8 cellular contexts compared by ENCODE assay signal in the genomic region with DNA sequence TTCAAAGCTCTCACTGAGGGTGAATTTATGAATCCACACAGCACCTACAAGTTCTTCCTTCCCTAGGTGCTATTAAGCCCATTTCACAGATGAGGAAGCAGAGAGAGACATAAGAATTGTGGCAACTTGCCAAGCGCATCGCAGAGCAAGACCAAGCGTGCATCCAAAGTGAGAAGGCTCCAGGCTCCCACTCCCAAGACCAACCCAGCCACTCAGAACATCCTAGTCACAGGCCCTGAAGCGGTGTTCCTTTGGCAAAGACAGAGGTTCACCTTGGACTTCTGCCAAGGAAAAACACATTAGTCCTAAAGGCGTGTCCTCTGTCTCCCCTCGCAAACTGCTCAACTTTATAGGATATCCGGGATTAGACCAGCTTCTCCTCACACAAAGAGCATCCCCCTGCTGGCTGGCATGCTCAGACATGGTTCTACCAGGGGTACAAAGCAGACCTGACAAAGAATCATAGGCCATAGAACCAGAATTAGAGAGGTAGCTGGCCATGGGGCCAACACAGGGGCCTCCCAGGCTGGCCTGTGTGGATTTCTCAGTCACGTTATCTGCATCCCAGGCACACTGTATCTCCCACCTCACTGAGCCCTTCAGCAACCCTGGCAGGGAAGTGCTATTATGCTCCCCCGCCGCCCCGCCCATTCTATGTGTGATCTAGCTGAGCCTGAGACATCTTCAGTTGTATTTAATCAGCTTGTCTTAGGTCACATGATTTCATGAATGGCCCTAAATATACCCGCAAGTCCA.
DNase-seq lines count a peak whose midpoint lies in the region; ATAC-seq and TF ChIP-seq lines count a peak whose summit lies in the region.

No MANE protein-coding gene starts in this region.

- peaks cover 60% of the 10 kb centered on the region for H3K4me1 Mint-ChIP-seq in MCF 10A (ENCODE audit: insufficient read depth, unreplicated experiment)
- H3K4me1 Mint-ChIP-seq in activated CD4-positive, alpha-beta T cell treated with anti-CD3 and anti-CD28 coated beads, Interleukin-2, amount 10 ng/mL, durations not matched to agents 24 days and 14 days, result peaks cover 38% of the 10 kb centered on the region

- peak overlapping the region; percentile 17 for H3K4me3 Mint-ChIP-seq in MCF 10A (ENCODE audit: unreplicated experiment)
- no peak overlapping the region for H3K4me3 Mint-ChIP-seq in activated CD4-positive, alpha-beta T cell treated with anti-CD3 and anti-CD28 coated beads, Interleukin-2, amount 10 ng/mL, durations not matched to agents 24 days and 14 days

- no peaks in the 10 kb centered on the region for H3K9me3 ChIP-seq in mucosa of descending colon
- no peaks in the 10 kb centered on the region for H3K9me3 ChIP-seq in vagina

- ATAC-seq in mucosa of descending colon (peak; percentile 54), GM18519 (IDR thresholded peaks at IDR 0.05; ENCODE audit: low FRiP score, unreplicated experiment) (no peak)

- no peaks in the 10 kb centered on the region for H3K9me3 Mint-ChIP-seq in MCF 10A (ENCODE audit: unreplicated experiment)
- H3K9me3 Mint-ChIP-seq in activated CD4-positive, alpha-beta T cell treated with anti-CD3 and anti-CD28 coated beads, Interleukin-2, amount 10 ng/mL, durations not matched to agents 24 days and 14 days, result no peaks in the 10 kb centered on the region

- no peak overlapping the region for H3K27ac ChIP-seq in vagina

- peaks cover 12% of the 10 kb centered on the region for H3K36me3 Mint-ChIP-seq in MCF 10A (ENCODE audit: insufficient read depth, unreplicated experiment)
- H3K36me3 Mint-ChIP-seq in activated CD4-positive, alpha-beta T cell treated with anti-CD3 and anti-CD28 coated beads, Interleukin-2, amount 10 ng/mL, durations not matched to agents 24 days and 14 days (ENCODE audit: low read depth), result peaks cover 12% of the 10 kb centered on the region

- BruUV-seq in MCF 10A (replicated peaks; lab: Mats Ljungman, UMichigan), result no TSS peak

- POLR2A ChIA-PET in MCF 10A (lab: Yijun Ruan, JAX), result interaction anchor here (0.7 to 2.6 kb wide), 17 partner anchors 9 to 355 kb away, joined by 3 to 22 read pairs (median 4); a partner anchor contains a TSS

- no peaks in the 10 kb centered on the region for H3K27me3 ChIP-seq in vagina

- H3K4me1 ChIP-seq in mucosa of descending colon (ENCODE audit: low read depth), result peaks cover 5% of the 10 kb centered on the region
- peaks cover 43% of the 10 kb centered on the region for H3K4me1 ChIP-seq in vagina

- TF ChIP-seq POLR2A in vagina (IDR thresholded peaks at IDR 0.05), result no peak

- intact Hi-C loops in MCF 10A (cut with micrococcal nuclease) (loop anchor here (1.0 to 5.0 kb wide), 2 partner anchors 74 to 160 kb away; a partner anchor contains a TSS), mucosa of descending colon (cut with DNase I, micrococcal nuclease) (no loop called here), vagina (cut with DNase I) (no loop called here)
- intact Hi-C loops in activated CD4-positive, alpha-beta T cell treated with anti-CD3 and anti-CD28 coated beads, Interleukin-2, amount 10 ng/mL, durations not matched to agents 24 days and 14 days (cut with micrococcal nuclease), result loop anchor here (5.0 kb wide), 1 partner anchor 41 kb away; no protein-coding TSS in a partner anchor

- H3K27ac Mint-ChIP-seq in MCF 10A (ENCODE audit: low read depth, unreplicated experiment), result peak overlapping the region; percentile 76
- H3K27ac Mint-ChIP-seq in activated CD4-positive, alpha-beta T cell treated with anti-CD3 and anti-CD28 coated beads, Interleukin-2, amount 10 ng/mL, durations not matched to agents 24 days and 14 days, result no peak overlapping the region

- CTCF ChIA-PET in MCF 10A (lab: Yijun Ruan, JAX), result interaction anchor here (0.6 to 3.7 kb wide), 9 partner anchors 9 to 364 kb away, joined by 3 to 17 read pairs (median 3); no protein-coding TSS in a partner anchor

- peak; percentile 34 for DNase-seq in DMS79 treated with DMSO at 0.1 percent for 48 hours (lab: John Stamatoyannopoulos, UW)
- DNase-seq in NCI-H187 treated with DMSO at 0.1 percent for 48 hours (lab: John Stamatoyannopoulos, UW), result peak; percentile 45
- DNase-seq in MCF 10A (ENCODE audit: unreplicated experiment), result peak; percentile 99
- peak in 1 of 3 donors; percentile 19 for DNase-seq in mucosa of descending colon
- DNase-seq in activated CD4-positive, alpha-beta T cell treated with anti-CD3 and anti-CD28 coated beads, Interleukin-2, amount 10 ng/mL, durations not matched to agents 24 days and 14 days, result no peak
- DNase-seq in vagina (ENCODE audit: extremely low spot score in 2 of 2), result no peak
- DNase-seq in effector CD4-positive, alpha-beta T cell, result no peak

- no peak overlapping the region for H3K4me3 ChIP-seq in mucosa of descending colon
- H3K4me3 ChIP-seq in vagina, result no peak overlapping the region

- TF ChIP-seq CTCF in MCF 10A (IDR thresholded peaks at IDR 0.05; ENCODE audit: unreplicated experiment), result no peak
- no peak for TF ChIP-seq CTCF in mucosa of descending colon (IDR thresholded peaks at IDR 0.05)
- no peak for TF ChIP-seq CTCF in vagina (IDR thresholded peaks at IDR 0.05)

- H3K27me3 Mint-ChIP-seq in MCF 10A (ENCODE audit: insufficient read depth, unreplicated experiment), result no peaks in the 10 kb centered on the region
- peaks cover 34% of the 10 kb centered on the region for H3K27me3 Mint-ChIP-seq in activated CD4-positive, alpha-beta T cell treated with anti-CD3 and anti-CD28 coated beads, Interleukin-2, amount 10 ng/mL, durations not matched to agents 24 days and 14 days

- H3K36me3 ChIP-seq in mucosa of descending colon (ENCODE audit: low read depth) (no peaks in the 10 kb centered on the region), vagina (no peaks in the 10 kb centered on the region)

Comparison
In these comparisons a context has a peak if more than half of its experiments do, and no peak if none do; other contexts are left out.
1. DNase-seq: peak in DMS79 treated with DMSO at 0.1 percent for 48 hours (single experiment), NCI-H187 treated with DMSO at 0.1 percent for 48 hours (single experiment) and MCF 10A (single experiment); none in activated CD4-positive, alpha-beta T cell treated with anti-CD3 and anti-CD28 coated beads, Interleukin-2, amount 10 ng/mL, durations not matched to agents 24 days and 14 days (single experiment), vagina (0 of 2) and effector CD4-positive, alpha-beta T cell (single experiment).
2. intact Hi-C loops: an anchor here in MCF 10A (1.0 to 5.0 kb wide) and activated CD4-positive, alpha-beta T cell treated with anti-CD3 and anti-CD28 coated beads, Interleukin-2, amount 10 ng/mL, durations not matched to agents 24 days and 14 days (5.0 kb wide); none called in mucosa of descending colon and vagina.